Comparison of ENCODE assay signal across 19 cellular contexts in the genomic region with DNA sequence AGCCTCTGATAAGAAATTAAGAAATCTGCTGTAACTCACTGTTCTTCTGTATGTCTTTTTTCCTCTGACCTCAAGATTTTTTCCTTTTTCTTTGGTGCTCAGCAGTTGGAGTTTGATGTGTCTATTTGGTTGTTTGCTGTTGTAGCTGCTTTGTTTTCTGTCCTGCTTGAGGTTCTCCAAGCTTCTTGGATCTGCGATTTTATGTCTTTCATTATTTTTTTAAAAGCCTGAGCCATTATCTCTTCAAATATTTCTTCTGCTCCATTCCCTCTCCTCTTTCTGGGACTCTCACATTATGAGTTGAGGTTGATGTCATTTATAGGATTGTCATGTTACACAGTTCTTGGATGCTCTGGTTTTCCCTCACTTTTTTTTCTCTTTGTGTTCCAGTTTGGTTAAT. TPM values are rescaled to one million over a fixed set of nuclear protein-coding genes. Genes with fewer than 3 reads are reported as not detected.
DNase-seq lines count a peak whose midpoint lies in the region; ATAC-seq and TF ChIP-seq lines count a peak whose summit lies in the region.
"Had no signal": no experiment of that assay in that cellular context is flagged by ENCODE, and none has a peak within 500 bp of the region (broad histone marks: within the 10 kb centered on the region; RNA-seq: fewer than 3 reads in every experiment).

No MANE protein-coding gene starts in this region.

- peaks cover 24% of the 10 kb centered on the region for H3K9me3 Mint-ChIP-seq in activated naive CD4-positive, alpha-beta T cell treated with anti-CD3 and anti-CD28 coated beads, Interleukin-2, amount 10 ng/mL, durations not matched to agents 7 days and 5 days
- H3K9me3 Mint-ChIP-seq in activated naive CD4-positive, alpha-beta T cell treated with anti-CD3 and anti-CD28 coated beads, Interleukin-2, amount 50 U/mL, for 72 hours, result peaks cover 13 to 19% of the 10 kb centered on the region in 2 donors
- peaks cover 10% of the 10 kb centered on the region for H3K9me3 Mint-ChIP-seq in activated CD8-positive, alpha-beta T cell treated with anti-CD3 and anti-CD28 coated beads, Interleukin-2, amount 10 ng/mL, durations not matched to agents 7 days and 5 days (ENCODE audit: insufficient read depth)
- peaks cover 10% of the 10 kb centered on the region for H3K9me3 Mint-ChIP-seq in stimulated activated memory B cell treated with anti-CD40 and anti-IgM and Interleukin-4, amounts not matched to agents 10 μg/mL and 1 μg/mL and 100 μg/mL, for 72 hours

- no peak overlapping the region for H3K27ac ChIP-seq in RWPE1
- H3K27ac ChIP-seq: GM23248 had no signal

- CTCF ChIA-PET in activated naive CD4-positive, alpha-beta T cell treated with anti-CD3 and anti-CD28 coated beads, Interleukin-2, amount 10 ng/mL, durations not matched to agents 7 days and 5 days (lab: Charles Lee), result no interaction called here
- CTCF ChIA-PET in activated CD8-positive, alpha-beta T cell treated with anti-CD3 and anti-CD28 coated beads, Interleukin-2, amount 10 ng/mL, durations not matched to agents 7 days and 5 days (lab: Charles Lee), result interaction anchor here (1.5 kb wide), 1 partner anchor 16 kb away, joined by 4 read pairs; no protein-coding TSS in a partner anchor
- CTCF ChIA-PET in RWPE1 (lab: Yijun Ruan, JAX), result no interaction called here

- DNase-seq in activated naive CD4-positive, alpha-beta T cell treated with anti-CD3 and anti-CD28 coated beads, Interleukin-2, amount 10 ng/mL, durations not matched to agents 7 days and 5 days, result no peak
- no peak for DNase-seq in activated naive CD4-positive, alpha-beta T cell treated with anti-CD3 and anti-CD28 coated beads, Interleukin-2, amount 50 U/mL, for 72 hours (ENCODE audit: low spot score in 2 of 2)
- no peak for DNase-seq in activated CD8-positive, alpha-beta T cell treated with anti-CD3 and anti-CD28 coated beads, Interleukin-2, amount 10 ng/mL, durations not matched to agents 7 days and 5 days
- DNase-seq in fibroblast of pulmonary artery (ENCODE audit: low read depth) (peak; percentile 35), RWPE1 (ENCODE audit: low spot score) (no peak), foreskin fibroblast (no peak)
- DNase-seq: C1 segment of cervical spinal cord, DND-41, GM23248, HCEC 1CT, Karpas-422, MG63, NCI-H1092, NCI-H2081 treated with DMSO at 0.1 percent for 48 hours, NCI-H510A, NCI-H774, PC-3 had no signal

- peaks cover 45% of the 10 kb centered on the region for H3K4me1 Mint-ChIP-seq in activated naive CD4-positive, alpha-beta T cell treated with anti-CD3 and anti-CD28 coated beads, Interleukin-2, amount 10 ng/mL, durations not matched to agents 7 days and 5 days
- H3K4me1 Mint-ChIP-seq in activated CD8-positive, alpha-beta T cell treated with anti-CD3 and anti-CD28 coated beads, Interleukin-2, amount 10 ng/mL, durations not matched to agents 7 days and 5 days (ENCODE audit: low read depth), result peaks cover 52% of the 10 kb centered on the region
- peaks cover 36% of the 10 kb centered on the region for H3K4me1 Mint-ChIP-seq in stimulated activated memory B cell treated with anti-CD40 and anti-IgM and Interleukin-4, amounts not matched to agents 10 μg/mL and 1 μg/mL and 100 μg/mL, for 72 hours

- H3K4me3 ChIP-seq in fibroblast of pulmonary artery (replicated peaks; ENCODE audit: low read depth, low read length) (no peak overlapping the region), foreskin fibroblast (ENCODE audit: low read depth in 1 of 2, low read length in 2 of 2) (no peak overlapping the region)
- H3K4me3 ChIP-seq: GM23248, MG63 had no signal

- H3K4me3 Mint-ChIP-seq in activated naive CD4-positive, alpha-beta T cell treated with anti-CD3 and anti-CD28 coated beads, Interleukin-2, amount 10 ng/mL, durations not matched to agents 7 days and 5 days, result no peak overlapping the region
- H3K4me3 Mint-ChIP-seq in activated CD8-positive, alpha-beta T cell treated with anti-CD3 and anti-CD28 coated beads, Interleukin-2, amount 10 ng/mL, durations not matched to agents 7 days and 5 days, result no peak overlapping the region
- H3K4me3 Mint-ChIP-seq in stimulated activated memory B cell treated with anti-CD40 and anti-IgM and Interleukin-4, amounts not matched to agents 10 μg/mL and 1 μg/mL and 100 μg/mL, for 72 hours, result no peak overlapping the region

- POLR2A ChIA-PET in activated CD8-positive, alpha-beta T cell treated with anti-CD3 and anti-CD28 coated beads, Interleukin-2, amount 10 ng/mL, durations not matched to agents 7 days and 5 days (lab: Charles Lee), result no interaction called here
- POLR2A ChIA-PET in RWPE1 (lab: Yijun Ruan, JAX; ENCODE audit: low non-redundant PET), result no interaction called here

- H3K36me3 Mint-ChIP-seq in activated naive CD4-positive, alpha-beta T cell treated with anti-CD3 and anti-CD28 coated beads, Interleukin-2, amount 10 ng/mL, durations not matched to agents 7 days and 5 days, result peaks cover 23% of the 10 kb centered on the region
- peaks cover 7 to 14% of the 10 kb centered on the region in 2 donors for H3K36me3 Mint-ChIP-seq in activated naive CD4-positive, alpha-beta T cell treated with anti-CD3 and anti-CD28 coated beads, Interleukin-2, amount 50 U/mL, for 72 hours
- peaks cover 21% of the 10 kb centered on the region for H3K36me3 Mint-ChIP-seq in activated CD8-positive, alpha-beta T cell treated with anti-CD3 and anti-CD28 coated beads, Interleukin-2, amount 10 ng/mL, durations not matched to agents 7 days and 5 days (ENCODE audit: low read depth)
- H3K36me3 Mint-ChIP-seq in stimulated activated memory B cell treated with anti-CD40 and anti-IgM and Interleukin-4, amounts not matched to agents 10 μg/mL and 1 μg/mL and 100 μg/mL, for 72 hours, result peaks cover 9% of the 10 kb centered on the region

- peak overlapping the region; percentile 72 for H3K27ac Mint-ChIP-seq in activated naive CD4-positive, alpha-beta T cell treated with anti-CD3 and anti-CD28 coated beads, Interleukin-2, amount 10 ng/mL, durations not matched to agents 7 days and 5 days
- no peak overlapping the region for H3K27ac Mint-ChIP-seq in activated naive CD4-positive, alpha-beta T cell treated with anti-CD3 and anti-CD28 coated beads, Interleukin-2, amount 50 U/mL, for 72 hours
- peak overlapping the region; percentile 60 for H3K27ac Mint-ChIP-seq in activated CD8-positive, alpha-beta T cell treated with anti-CD3 and anti-CD28 coated beads, Interleukin-2, amount 10 ng/mL, durations not matched to agents 7 days and 5 days
- peak overlapping the region; percentile 84 for H3K27ac Mint-ChIP-seq in stimulated activated memory B cell treated with anti-CD40 and anti-IgM and Interleukin-4, amounts not matched to agents 10 μg/mL and 1 μg/mL and 100 μg/mL, for 72 hours

- H3K27me3 Mint-ChIP-seq in activated naive CD4-positive, alpha-beta T cell treated with anti-CD3 and anti-CD28 coated beads, Interleukin-2, amount 10 ng/mL, durations not matched to agents 7 days and 5 days, result no peaks in the 10 kb centered on the region
- no peaks in the 10 kb centered on the region for H3K27me3 Mint-ChIP-seq in activated CD8-positive, alpha-beta T cell treated with anti-CD3 and anti-CD28 coated beads, Interleukin-2, amount 10 ng/mL, durations not matched to agents 7 days and 5 days (ENCODE audit: low read depth)
- peaks cover 16% of the 10 kb centered on the region for H3K27me3 Mint-ChIP-seq in stimulated activated memory B cell treated with anti-CD40 and anti-IgM and Interleukin-4, amounts not matched to agents 10 μg/mL and 1 μg/mL and 100 μg/mL, for 72 hours

- ATAC-seq in activated naive CD4-positive, alpha-beta T cell treated with anti-CD3 and anti-CD28 coated beads, Interleukin-2, amount 50 U/mL, for 72 hours, result no peak
- no peak for ATAC-seq in activated CD8-positive, alpha-beta T cell treated with anti-CD3 and anti-CD28 coated beads, Interleukin-2, amount 10 ng/mL, durations not matched to agents 7 days and 5 days
- no peak for ATAC-seq in stimulated activated memory B cell treated with anti-CD40 and anti-IgM and Interleukin-4, amounts not matched to agents 10 μg/mL and 1 μg/mL and 100 μg/mL, for 72 hours
- ATAC-seq in HG03139 (IDR thresholded peaks at IDR 0.05; ENCODE audit: unreplicated experiment), result no peak
- ATAC-seq: PC-3 had no signal

- no peak for TF ChIP-seq CTCF in fibroblast of pulmonary artery (IDR thresholded peaks at IDR 0.05; ENCODE audit: low read length, missing control alignments)
- TF ChIP-seq CTCF in RWPE1 (conservative IDR thresholded peaks at IDR 0.05; ENCODE audit: low read depth), result no peak
- TF ChIP-seq CTCF in foreskin fibroblast (IDR thresholded peaks at IDR 0.05; ENCODE audit: low read depth, low read length), result no peak

RNA-seq across cellular contexts. Expression of gene RAMP1, which starts 47.7 kb away (rescaled TPM):
- under 1 TPM in 1 of 2 donors, not detected in 1; 0.47 TPM for total RNA-seq in activated naive CD4-positive, alpha-beta T cell treated with anti-CD3 and anti-CD28 coated beads, Interleukin-2, amount 50 U/mL, for 72 hours
- 1 to 10 TPM; 5.8 to 5.9 TPM for total RNA-seq in activated CD8-positive, alpha-beta T cell treated with anti-CD3 and anti-CD28 coated beads, Interleukin-2, amount 10 ng/mL, durations not matched to agents 7 days and 5 days

RNA-seq across cellular contexts. Expression of gene UBE2F, which starts 59.7 kb away (rescaled TPM):
- total RNA-seq in activated naive CD4-positive, alpha-beta T cell treated with anti-CD3 and anti-CD28 coated beads, Interleukin-2, amount 50 U/mL, for 72 hours, result 100 to 1,000 TPM in 1 of 2 donors, 10 to 100 TPM in 1; 64.5 to 175 TPM
- 10 to 100 TPM; 70.2 to 71.9 TPM for total RNA-seq in activated CD8-positive, alpha-beta T cell treated with anti-CD3 and anti-CD28 coated beads, Interleukin-2, amount 10 ng/mL, durations not matched to agents 7 days and 5 days

Comparison
In these comparisons a context has a peak if more than half of its experiments do, and no peak if none do; other contexts are left out.
1. H3K27ac Mint-ChIP-seq: peak in activated naive CD4-positive, alpha-beta T cell treated with anti-CD3 and anti-CD28 coated beads, Interleukin-2, amount 10 ng/mL, durations not matched to agents 7 days and 5 days (single experiment), activated CD8-positive, alpha-beta T cell treated with anti-CD3 and anti-CD28 coated beads, Interleukin-2, amount 10 ng/mL, durations not matched to agents 7 days and 5 days (single experiment) and stimulated activated memory B cell treated with anti-CD40 and anti-IgM and Interleukin-4, amounts not matched to agents 10 μg/mL and 1 μg/mL and 100 μg/mL, for 72 hours (single experiment); none in activated naive CD4-positive, alpha-beta T cell treated with anti-CD3 and anti-CD28 coated beads, Interleukin-2, amount 50 U/mL, for 72 hours (0 of 2).
2. RNA of gene RAMP1, which starts 47.7 kb away (total RNA-seq): 5.8 to 5.9 TPM in activated CD8-positive, alpha-beta T cell treated with anti-CD3 and anti-CD28 coated beads, Interleukin-2, amount 10 ng/mL, durations not matched to agents 7 days and 5 days; 0.47 TPM in activated naive CD4-positive, alpha-beta T cell treated with anti-CD3 and anti-CD28 coated beads, Interleukin-2, amount 50 U/mL, for 72 hours; every median in the first group is over 4 times any median in the second.